In the genomic region with DNA sequence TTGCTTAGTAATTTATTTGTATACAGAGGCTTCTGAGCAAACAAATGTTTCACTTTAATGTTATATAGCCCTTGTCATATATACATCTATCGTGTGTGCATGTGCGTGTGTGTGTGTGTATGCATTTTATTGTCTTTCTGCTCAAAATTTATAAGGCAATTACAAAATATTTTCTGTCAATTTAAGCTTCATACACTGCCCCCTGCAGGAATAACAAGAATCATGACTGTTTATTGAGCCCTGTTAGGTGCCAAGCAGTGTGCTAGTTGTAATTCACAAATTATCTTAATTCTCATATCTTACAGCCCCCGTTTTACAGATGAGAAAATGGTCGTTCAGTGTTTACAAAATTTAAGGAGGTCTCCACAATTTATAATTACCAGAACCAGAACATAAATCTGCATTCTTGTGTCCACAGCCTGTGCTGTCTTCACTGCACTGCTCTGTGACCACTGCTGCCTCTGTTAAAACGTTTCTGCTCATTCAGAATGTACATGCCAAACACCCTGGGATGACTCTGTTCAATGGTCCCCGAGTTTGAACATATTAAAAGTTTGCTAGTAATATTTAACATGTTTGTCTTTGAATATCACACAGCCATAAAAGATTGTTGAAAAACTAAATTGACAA, we compare ENCODE assay signal across 9 cellular contexts.
A peak's percentile ranks its signal among the peaks of the same experiment; 100 is the strongest.
DNase-seq lines count a peak whose midpoint lies in the region; ATAC-seq, FAIRE-seq and TF ChIP-seq lines count a peak whose summit lies in the region.
"Had no signal": no experiment of that assay in that cellular context is flagged by ENCODE, and none has a peak within 500 bp of the region (broad histone marks: within the 10 kb centered on the region; RNA-seq: fewer than 3 reads in every experiment).

No MANE protein-coding gene starts in this region.

- FAIRE-seq in urothelium cell line (lab: Jason Lieb, UNC): no peak

- DNase-seq in NCI-H1092 treated with DMSO at 0.1 percent for 48 hours (lab: John Stamatoyannopoulos, UW) (peak; percentile 13), NCI-H1092 (lab: John Stamatoyannopoulos, UW) (no peak), RPMI7951 (ENCODE audit: low read depth) (peak; percentile 9), fibroblast of villous mesenchyme (ENCODE audit: low read depth) (peak; percentile 45), superior temporal gyrus (ENCODE audit: extremely low spot score) (peak; percentile 35), hepatic stellate cell (ENCODE audit: low spot score) (no peak), urothelium cell line (ENCODE audit: low spot score) (no peak)
- DNase-seq: stimulated activated CD4-positive, alpha-beta T cell treated with anti-CD3 and anti-CD28 coated beads, Interleukin-4, amount 100 ng/mL, for 1 hour had no signal

- ATAC-seq in GM21528 (IDR thresholded peaks at IDR 0.05; ENCODE audit: low FRiP score, unreplicated experiment): no peak

- peak; percentile 54 for TF ChIP-seq CTCF in fibroblast of villous mesenchyme (IDR thresholded peaks at IDR 0.05; ENCODE audit: insufficient read depth, low read depth, low read length)

- no peak overlapping the region for H3K4me3 ChIP-seq in fibroblast of villous mesenchyme (ENCODE audit: low read depth, low read length)

Comparison
In these comparisons a context has a peak if more than half of its experiments do, and no peak if none do; other contexts are left out.
1. DNase-seq: peak in NCI-H1092 treated with DMSO at 0.1 percent for 48 hours (single experiment), RPMI7951 (single experiment), fibroblast of villous mesenchyme (single experiment) and superior temporal gyrus (single experiment); none in NCI-H1092 (single experiment), hepatic stellate cell (single experiment) and urothelium cell line (single experiment).